7 cellular contexts compared by ENCODE assay signal in the genomic region with DNA sequence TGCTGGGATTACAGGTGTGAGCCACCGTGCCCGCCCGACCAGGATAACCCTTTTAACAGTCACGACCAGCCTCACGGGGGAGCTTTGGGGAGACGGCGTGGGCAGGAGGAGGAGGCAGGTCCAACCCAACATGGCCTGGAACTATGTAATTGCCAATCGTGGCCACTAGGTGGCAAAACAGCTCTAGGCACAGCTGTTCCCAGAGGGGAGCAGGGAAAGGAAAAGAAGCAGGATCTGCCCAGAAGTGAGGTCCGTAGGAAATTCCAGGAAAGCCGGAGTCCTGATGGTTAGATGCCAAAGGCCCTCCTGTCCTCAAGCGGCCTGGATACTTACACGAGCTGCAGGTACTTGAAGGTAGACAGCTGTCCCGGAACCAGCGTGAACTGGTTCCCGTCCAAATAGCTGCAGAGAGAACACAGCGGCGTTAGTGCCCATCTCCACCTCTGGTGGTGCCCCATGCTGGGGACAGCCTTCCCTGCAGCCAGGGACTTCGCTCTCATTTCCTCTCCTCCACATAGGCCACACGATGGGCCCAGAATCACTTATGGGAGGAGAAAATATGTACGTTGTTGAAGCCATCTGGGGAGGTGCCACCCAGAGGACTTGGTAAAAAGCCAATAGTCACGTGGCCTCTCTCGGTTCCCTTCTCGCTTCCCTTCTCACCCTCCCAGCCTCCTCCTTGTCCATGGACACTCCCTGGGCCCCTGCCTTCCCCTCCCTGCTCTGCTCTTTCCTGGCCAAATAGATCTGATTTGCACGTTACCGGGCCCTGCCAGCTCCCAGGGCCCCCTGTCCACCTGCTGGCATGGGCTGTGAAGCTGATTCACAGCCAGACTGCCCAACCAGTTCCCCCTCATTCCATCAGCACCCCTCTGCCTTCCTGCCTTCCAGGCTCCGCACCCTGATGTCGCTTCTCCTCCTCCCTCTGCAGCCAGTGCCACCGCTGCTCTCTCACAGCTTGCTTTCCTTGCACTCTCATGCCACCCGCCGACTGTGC.
DNase-seq lines count a peak whose midpoint lies in the region; ATAC-seq, FAIRE-seq and TF ChIP-seq lines count a peak whose summit lies in the region.

No MANE protein-coding gene starts in this region.

- TF ChIP-seq POLR2A in GM12891 (IDR thresholded peaks at IDR 0.05; ENCODE audit: low read depth, low read length): no peak

- H3K36me3 Mint-ChIP-seq in chondrocyte (ENCODE audit: low read depth): no peaks in the 10 kb centered on the region

- peaks cover 14% of the 10 kb centered on the region for H3K27me3 Mint-ChIP-seq in chondrocyte (ENCODE audit: low read depth)

- H3K9me3 Mint-ChIP-seq in chondrocyte (ENCODE audit: low read depth): no peaks in the 10 kb centered on the region

- peak; percentile 90 for TF ChIP-seq CTCF in chondrocyte (IDR thresholded peaks at IDR 0.05)

- peaks cover 12% of the 10 kb centered on the region for H3K4me1 Mint-ChIP-seq in chondrocyte (ENCODE audit: low read depth)

- DNase-seq in GM12891 (ENCODE audit: insufficient read length, low spot score) (peak; percentile 72), NCI-H2227 (lab: John Stamatoyannopoulos, UW; ENCODE audit: unreplicated experiment) (peak; percentile 87), chondrocyte (ENCODE audit: low spot score) (no peak), left lobe of liver (ENCODE audit: low spot score) (peak; percentile 80)
- DNase-seq in stimulated activated CD4-positive, alpha-beta T cell treated with anti-CD3 and anti-CD28 coated beads, Interleukin-2, amount 100 ng/mL, for 24 hours: peak; percentile 78 to 80

- FAIRE-seq in GM12891 (lab: Jason Lieb, UNC): peak; percentile 97

- H3K4me3 Mint-ChIP-seq in chondrocyte (ENCODE audit: unreplicated experiment): peak overlapping the region; percentile 47

- H3K27ac Mint-ChIP-seq in chondrocyte (ENCODE audit: unreplicated experiment): no peak overlapping the region

- peak; percentile 80 for ATAC-seq in HG03095 (IDR thresholded peaks at IDR 0.05; ENCODE audit: unreplicated experiment)
- peak; percentile 74 to 83 for ATAC-seq in activated CD4-positive, CD25-positive, alpha-beta regulatory T cell treated with anti-CD3 and anti-CD28 coated beads, Interleukin-2, amount 50 U/mL, for 24 hours
- peak; percentile 96 for ATAC-seq in left lobe of liver

TF ChIP-seq in GM12891, 5 proteins besides CTCF, POLR2A, EP300 and RAD21:
- TF ChIP-seq PAX5 (IDR thresholded peaks at IDR 0.05; ENCODE audit: insufficient read depth, low read length, severe bottlenecking) (no peak), POU2F2 (IDR thresholded peaks at IDR 0.05; ENCODE audit: low read depth, low read length) (no peak), POLR2AphosphoS5 (IDR thresholded peaks at IDR 0.05; ENCODE audit: low read depth, low read length) (no peak), TAF1 (IDR thresholded peaks at IDR 0.05; ENCODE audit: low read depth, low read length) (no peak), SPI1 (IDR thresholded peaks at IDR 0.05; ENCODE audit: low read depth, low read length) (no peak)
